In genomic region chr9:98191210-98191609, GRCh38 we compare ENCODE assay signal across 8 cellular contexts. TPM values are rescaled to one million over a fixed set of nuclear protein-coding genes. Genes with fewer than 3 reads are reported as not detected.
A peak's percentile ranks its signal among the peaks of the same experiment; 100 is the strongest.
DNase-seq lines count a peak whose midpoint lies in the region; ATAC-seq and TF ChIP-seq lines count a peak whose summit lies in the region.

No MANE protein-coding gene starts in this region.

- no peak for ATAC-seq in activated naive CD8-positive, alpha-beta T cell treated with anti-CD3 and anti-CD28 coated beads, Interleukin-2, amount 50 U/mL, for 24 hours
- ATAC-seq in lower lobe of right lung (no peak), upper lobe of left lung (ENCODE audit: low FRiP score in 2 of 2) (no peak)

- TF ChIP-seq EP300 in upper lobe of left lung (IDR thresholded peaks at IDR 0.05), result no peak
- no peak for TF ChIP-seq EP300 in SK-N-SH (IDR thresholded peaks at IDR 0.05; ENCODE audit: borderline replicate concordance in 1 of 2, low read depth in 1 of 2, low read length in 1 of 2)

- TF ChIP-seq CTCF in lower lobe of right lung (IDR thresholded peaks at IDR 0.05) (no peak), upper lobe of left lung (IDR thresholded peaks at IDR 0.05) (no peak), SK-N-SH (IDR thresholded peaks at IDR 0.05) (no peak)

- no peaks in the 10 kb centered on the region for H3K36me3 Mint-ChIP-seq in activated naive CD4-positive, alpha-beta T cell treated with anti-CD3 and anti-CD28 coated beads for 36 hours (ENCODE audit: low read depth)
- H3K36me3 Mint-ChIP-seq in activated naive CD8-positive, alpha-beta T cell treated with anti-CD3 and anti-CD28 coated beads, Interleukin-2, amount 50 U/mL, for 24 hours (ENCODE audit: low read depth), result no peaks in the 10 kb centered on the region

- peaks cover 9% of the 10 kb centered on the region for H3K4me1 ChIP-seq in lower lobe of right lung
- peaks cover 6 to 33% (median 16%) of the 10 kb centered on the region in 4 donors for H3K4me1 ChIP-seq in upper lobe of left lung
- H3K4me1 ChIP-seq in SK-N-SH (ENCODE audit: control insufficient read depth in 1 of 2, insufficient read depth in 2 of 2, low read depth in 1 of 2, low read length in 1 of 2), result peaks cover 0 to 11% of the 10 kb centered on the region in 2 experiments; a peak in 1 of 4 replicates

- H3K4me3 Mint-ChIP-seq in activated naive CD4-positive, alpha-beta T cell treated with anti-CD3 and anti-CD28 coated beads for 36 hours, result peak overlapping the region; percentile 73
- peak overlapping the region; percentile 78 for H3K4me3 Mint-ChIP-seq in activated naive CD8-positive, alpha-beta T cell treated with anti-CD3 and anti-CD28 coated beads, Interleukin-2, amount 50 U/mL, for 24 hours

- H2AFZ ChIP-seq in SK-N-SH (ENCODE audit: low read depth), result no peak overlapping the region

- no peak overlapping the region for H3K27ac Mint-ChIP-seq in activated naive CD4-positive, alpha-beta T cell treated with anti-CD3 and anti-CD28 coated beads for 36 hours
- no peak overlapping the region for H3K27ac Mint-ChIP-seq in activated naive CD8-positive, alpha-beta T cell treated with anti-CD3 and anti-CD28 coated beads, Interleukin-2, amount 50 U/mL, for 24 hours

- H3F3A ChIP-seq in SK-N-SH (replicated peaks; ENCODE audit: insufficient read depth), result no peaks in the 10 kb centered on the region

- H3K4me2 ChIP-seq in SK-N-SH, result no peak overlapping the region

- no peaks in the 10 kb centered on the region for H3K9me2 ChIP-seq in SK-N-SH

- TF ChIP-seq RAD21 in SK-N-SH (IDR thresholded peaks at IDR 0.05; ENCODE audit: low read length), result no peak

- 33 to 50% methylated on average over 2 of the region's 5 CpGs for WGBS in upper lobe of left lung, 2 donors
- WGBS in SK-N-SH (ENCODE audit: low lambda C conversion rate), result 93% methylated on average over 4 of the region's 5 CpGs

- no peak for DNase-seq in activated naive CD4-positive, alpha-beta T cell treated with anti-CD3 and anti-CD28 coated beads for 36 hours
- DNase-seq in activated naive CD4-positive, alpha-beta T cell (lab: John Stamatoyannopoulos, UW), result no peak
- DNase-seq in activated naive CD8-positive, alpha-beta T cell treated with anti-CD3 and anti-CD28 coated beads, Interleukin-2, amount 50 U/mL, for 24 hours, result no peak
- no peak for DNase-seq in lower lobe of right lung
- DNase-seq in upper lobe of left lung, result no peak
- DNase-seq in amygdala (lab: John Stamatoyannopoulos, UW), result no peak
- no peak for DNase-seq in hippocampal formation (lab: John Stamatoyannopoulos, UW)
- DNase-seq in SK-N-SH, result no peak

- no peaks in the 10 kb centered on the region for H3K79me2 ChIP-seq in SK-N-SH (ENCODE audit: insufficient read depth)

- H3K9ac ChIP-seq in SK-N-SH, result no peak overlapping the region

- no peaks in the 10 kb centered on the region for H4K20me1 ChIP-seq in SK-N-SH (ENCODE audit: insufficient read depth)

- no peaks in the 10 kb centered on the region for H3K27me3 Mint-ChIP-seq in activated naive CD4-positive, alpha-beta T cell treated with anti-CD3 and anti-CD28 coated beads for 36 hours (ENCODE audit: low read depth)
- no peaks in the 10 kb centered on the region for H3K27me3 Mint-ChIP-seq in activated naive CD8-positive, alpha-beta T cell treated with anti-CD3 and anti-CD28 coated beads, Interleukin-2, amount 50 U/mL, for 24 hours

- intact Hi-C loops in activated naive CD4-positive, alpha-beta T cell treated with anti-CD3 and anti-CD28 coated beads for 36 hours (cut with micrococcal nuclease), result no loop called here
- intact Hi-C loops in lower lobe of right lung (cut with DNase I), result no loop called here

- peaks cover 27% of the 10 kb centered on the region for H3K4me1 Mint-ChIP-seq in activated naive CD4-positive, alpha-beta T cell treated with anti-CD3 and anti-CD28 coated beads for 36 hours (ENCODE audit: low read depth)
- H3K4me1 Mint-ChIP-seq in activated naive CD8-positive, alpha-beta T cell treated with anti-CD3 and anti-CD28 coated beads, Interleukin-2, amount 50 U/mL, for 24 hours, result peaks cover 24% of the 10 kb centered on the region

- H3K9me3 Mint-ChIP-seq in activated naive CD4-positive, alpha-beta T cell treated with anti-CD3 and anti-CD28 coated beads for 36 hours, result no peaks in the 10 kb centered on the region
- no peaks in the 10 kb centered on the region for H3K9me3 Mint-ChIP-seq in activated naive CD8-positive, alpha-beta T cell treated with anti-CD3 and anti-CD28 coated beads, Interleukin-2, amount 50 U/mL, for 24 hours

- H3K4me3 ChIP-seq in lower lobe of right lung, result peak overlapping the region; percentile 79
- peak overlapping the region in 3 of 4 donors; percentile 64 to 67 (median 65) for H3K4me3 ChIP-seq in upper lobe of left lung
- H3K4me3 ChIP-seq in SK-N-SH (ENCODE audit: low read depth in 2 of 2, low read length in 1 of 2), result no peak overlapping the region; a peak in 1 of 4 replicates

- H3K9me3 ChIP-seq in lower lobe of right lung (no peaks in the 10 kb centered on the region), upper lobe of left lung (no peaks in the 10 kb centered on the region), SK-N-SH (no peaks in the 10 kb centered on the region)

- no peak for TF ChIP-seq POLR2A in upper lobe of left lung (IDR thresholded peaks at IDR 0.05)

- CTCF ChIA-PET in activated naive CD4-positive, alpha-beta T cell treated with anti-CD3 and anti-CD28 coated beads for 36 hours (lab: Charles Lee), result interaction anchor here (0.9 to 3.0 kb wide), 6 partner anchors 10 to 117 kb away, joined by 3 to 12 read pairs (median 4); partner anchors contain the start of gene TBC1D2
- CTCF ChIA-PET in SK-N-SH (lab: Yijun Ruan, JAX), result interaction anchor here (0.7 to 2.6 kb wide), 5 partner anchors 8 to 72 kb away, joined by 3 to 10 read pairs (median 3); no protein-coding TSS in a partner anchor

- no peaks in the 10 kb centered on the region for H3K36me3 ChIP-seq in lower lobe of right lung
- no peaks in the 10 kb centered on the region for H3K36me3 ChIP-seq in upper lobe of left lung
- no peaks in the 10 kb centered on the region for H3K36me3 ChIP-seq in SK-N-SH (replicated peaks in 1 of 2; ENCODE audit: control insufficient read depth in 1 of 2, insufficient read depth in 2 of 2, low read length in 1 of 2)

- POLR2A ChIA-PET in SK-N-SH (lab: Yijun Ruan, JAX), result interaction anchor here (0.7 kb wide), 1 partner anchor 65 kb away, joined by 4 read pairs; no protein-coding TSS in a partner anchor

- H3K27ac ChIP-seq in lower lobe of right lung (peak overlapping the region; percentile 82), upper lobe of left lung (peak overlapping the region in 2 of 4 donors; percentile 42 to 83), SK-N-SH (ENCODE audit: low read depth in 2 of 2, low read length in 1 of 2) (no peak overlapping the region)

- H3K27me3 ChIP-seq in lower lobe of right lung (ENCODE audit: low read depth), result no peaks in the 10 kb centered on the region
- H3K27me3 ChIP-seq in upper lobe of left lung, result no peaks in the 10 kb centered on the region
- no peaks in the 10 kb centered on the region for H3K27me3 ChIP-seq in SK-N-SH (ENCODE audit: insufficient read depth)

TF ChIP-seq in SK-N-SH, 30 proteins besides CTCF, POLR2A, EP300 and RAD21:
- no peak for TF ChIP-seq MEF2A (IDR thresholded peaks at IDR 0.05; ENCODE audit: borderline replicate concordance, low read depth)
- no peak for TF ChIP-seq PBX3 (IDR thresholded peaks at IDR 0.05)
- TF ChIP-seq RFX5 (IDR thresholded peaks at IDR 0.05; ENCODE audit: low read length), result no peak
- no peak for TF ChIP-seq YY1 (IDR thresholded peaks at IDR 0.05; ENCODE audit: low read depth)

RNA-seq across cellular contexts. Expression of gene CORO2A, which starts 1.2 kb away (rescaled TPM):
- total RNA-seq in activated naive CD4-positive, alpha-beta T cell treated with anti-CD3 and anti-CD28 coated beads for 36 hours, result 1 to 10 TPM; 8.1 to 8.2 TPM
- total RNA-seq in lower lobe of right lung, result 26.1 TPM
- total RNA-seq in upper lobe of left lung, result 10 to 100 TPM; 10.5 to 22.8 (median 17.9) TPM
- 2.3 and 2.7 TPM in 2 replicates for polyA plus RNA-seq in SK-N-SH (2012; rRNA removed)
- 1.7 and 2.1 TPM in 2 replicates for polyA plus RNA-seq in SK-N-SH (2012; cell fraction: cytosol; rRNA removed)
- polyA plus RNA-seq in SK-N-SH (2012; cell fraction: nucleus; rRNA removed), result 1.6 and 2.0 TPM in 2 replicates

Comparison
In these comparisons a context has a peak if more than half of its experiments do, and no peak if none do; other contexts are left out.
1. H3K4me3 ChIP-seq: peak in lower lobe of right lung (single experiment) and upper lobe of left lung (3 of 4); none in SK-N-SH (0 of 2).